In genomic region chr21:5116344-5117123, GRCh38 we compare ENCODE assay signal across 8 cellular contexts.
DNase-seq lines count a peak whose midpoint lies in the region; ATAC-seq, FAIRE-seq and TF ChIP-seq lines count a peak whose summit lies in the region.
"Not testable (repeated sequence)": the region's sequence is repeated elsewhere in the genome, so short reads cannot be mapped to it uniquely, and the experiment has no call there.

No MANE protein-coding gene starts in this region.

- H3K9me3 Mint-ChIP-seq in activated CD8-positive, alpha-beta memory T cell treated with anti-CD3 and anti-CD28 coated beads, Interleukin-2, amount 10 ng/mL, durations not matched to agents 7 days and 5 days (ENCODE audit: low read depth); memory B cell; stimulated activated naive B cell treated with anti-CD40 and anti-IgM and Interleukin-4, amounts not matched to agents 10 μg/mL and 1 μg/mL and 100 μg/mL, for 72 hours: not testable (repeated sequence)

- BruUV-seq in GM12878 (replicated peaks; lab: Mats Ljungman, UMichigan): TSS peak; percentile 62

- H3K4me2 ChIP-seq in BLaER1: peak overlapping the region; percentile 50; the same call in 1 of the 2 replicates
- 0 out of 2 replicates have a peak overlapping the region, but pooled peaks have one; percentile 33 for H3K4me2 ChIP-seq in GM12878 (ENCODE audit: control insufficient read depth, insufficient read depth)

- peak; percentile 27 for ATAC-seq in HG02759 (IDR thresholded peaks at IDR 0.05; ENCODE audit: unreplicated experiment)
- peak; percentile 66 for ATAC-seq in T-helper 17 cell
- ATAC-seq in activated CD8-positive, alpha-beta memory T cell treated with anti-CD3 and anti-CD28 coated beads, Interleukin-2, amount 10 ng/mL, durations not matched to agents 7 days and 5 days: peak; percentile 24
- peak; percentile 37 for ATAC-seq in GM12878
- ATAC-seq in foreskin keratinocyte: peak; percentile 9
- ATAC-seq in memory B cell (ENCODE audit: low read depth): peak; percentile 16
- peak; percentile 38 to 48 for ATAC-seq in stimulated activated naive B cell treated with anti-CD40 and anti-IgM and Interleukin-4, amounts not matched to agents 10 μg/mL and 1 μg/mL and 100 μg/mL, for 72 hours (replicated peaks)

- WGBS in GM12878 (ENCODE audit: insufficient coverage, insufficient replicate concordance, low lambda C conversion rate, missing lambda C conversion rate): no CpG with 5 or more reads among the region's 19 CpGs

- H3K4me3 ChIP-seq in BLaER1, GM12878: not testable (repeated sequence)

- in situ Hi-C loops in GM12878 (cut with MboI): not testable (repeated sequence)

- not testable (repeated sequence) for TF ChIP-seq CTCF in GM12878 (IDR thresholded peaks at IDR 0.05 in 2 of 3, conservative IDR thresholded peaks at IDR 0.05 in 1 of 3; ENCODE audit: control insufficient read depth in 2 of 3, extremely low read depth in 1 of 3, insufficient read depth in 1 of 3, low read depth in 3 of 3, low read length in 3 of 3); foreskin keratinocyte (conservative IDR thresholded peaks at IDR 0.05)

- not testable (repeated sequence) for H3K27me3 ChIP-seq in BLaER1; GM12878 (replicated peaks in 1 of 2; ENCODE audit: control insufficient read depth in 2 of 2, insufficient read depth in 2 of 2, low read length in 1 of 2); foreskin keratinocyte

- H3K27me3 Mint-ChIP-seq in T-helper 17 cell; activated CD8-positive, alpha-beta memory T cell treated with anti-CD3 and anti-CD28 coated beads, Interleukin-2, amount 10 ng/mL, durations not matched to agents 7 days and 5 days; memory B cell; stimulated activated naive B cell treated with anti-CD40 and anti-IgM and Interleukin-4, amounts not matched to agents 10 μg/mL and 1 μg/mL and 100 μg/mL, for 72 hours: not testable (repeated sequence)

- SMC1A ChIA-PET in GM12878 (lab: Charles Lee; ENCODE audit: uncharacterized antibody, unreplicated experiment): not testable (repeated sequence)

- not testable (repeated sequence) for H3K4me1 Mint-ChIP-seq in T-helper 17 cell; activated CD8-positive, alpha-beta memory T cell treated with anti-CD3 and anti-CD28 coated beads, Interleukin-2, amount 10 ng/mL, durations not matched to agents 7 days and 5 days; memory B cell; stimulated activated naive B cell treated with anti-CD40 and anti-IgM and Interleukin-4, amounts not matched to agents 10 μg/mL and 1 μg/mL and 100 μg/mL, for 72 hours

- RAD21 ChIA-PET in GM12878 (lab: Charles Lee; ENCODE audit: unreplicated experiment): not testable (repeated sequence)

- not testable (repeated sequence) for H4K20me1 ChIP-seq in BLaER1; GM12878 (ENCODE audit: control insufficient read depth, insufficient read depth)

- CTCF ChIA-PET in activated CD8-positive, alpha-beta memory T cell treated with anti-CD3 and anti-CD28 coated beads, Interleukin-2, amount 10 ng/mL, durations not matched to agents 7 days and 5 days (lab: Charles Lee); GM12878 (lab: Yijun Ruan, JAX): not testable (repeated sequence)

- TF ChIP-seq RAD21 in GM12878 (IDR thresholded peaks at IDR 0.05; ENCODE audit: insufficient read depth, low read depth, low read length): not testable (repeated sequence)

- FAIRE-seq in GM12878 (lab: Jason Lieb, UNC): not testable (repeated sequence)

- not testable (repeated sequence) for TF ChIP-seq POLR2A in GM12878 (IDR thresholded peaks at IDR 0.05; ENCODE audit: low read depth, low read length)

- H3K4me3 Mint-ChIP-seq in T-helper 17 cell; activated CD8-positive, alpha-beta memory T cell treated with anti-CD3 and anti-CD28 coated beads, Interleukin-2, amount 10 ng/mL, durations not matched to agents 7 days and 5 days; memory B cell; stimulated activated naive B cell treated with anti-CD40 and anti-IgM and Interleukin-4, amounts not matched to agents 10 μg/mL and 1 μg/mL and 100 μg/mL, for 72 hours: not testable (repeated sequence)

- POLR2A ChIA-PET in GM12878 (lab: Charles Lee): not testable (repeated sequence)

- H3K9me3 ChIP-seq in BLaER1; T-helper 17 cell (ENCODE audit: control insufficient read depth, low read length, poor library complexity, severe bottlenecking); GM12878 (replicated peaks; ENCODE audit: control insufficient read depth, insufficient read depth, low read length): not testable (repeated sequence)

- not testable (repeated sequence) for H3K36me3 ChIP-seq in BLaER1; GM12878 (ENCODE audit: control insufficient read depth in 2 of 2, insufficient read depth in 2 of 2, low read length in 1 of 2)

- DNase-seq in T-helper 17 cell; activated CD8-positive, alpha-beta memory T cell treated with anti-CD3 and anti-CD28 coated beads, Interleukin-2, amount 10 ng/mL, durations not matched to agents 7 days and 5 days; GM12878 (ENCODE audit: low read depth, low spot score); foreskin keratinocyte: not testable (repeated sequence)
- DNase-seq in memory B cell (ENCODE audit: low spot score in 2 of 2): peak in 1 of 2 donors; percentile 29
- DNase-seq in stimulated activated naive B cell treated with anti-CD40 and anti-IgM and Interleukin-4, amounts not matched to agents 10 μg/mL and 1 μg/mL and 100 μg/mL, for 72 hours: peak; percentile 43

- H2AFZ ChIP-seq in GM12878 (ENCODE audit: control insufficient read depth, low read depth, low read length): not testable (repeated sequence)

- not testable (repeated sequence) for H3K9ac ChIP-seq in BLaER1; GM12878 (ENCODE audit: control insufficient read depth, insufficient read depth, low read length)

- TF ChIP-seq EP300 in GM12878 (IDR thresholded peaks at IDR 0.05; ENCODE audit: borderline replicate concordance in 1 of 2, control insufficient read depth in 1 of 2, low read depth in 2 of 2, low read length in 2 of 2): not testable (repeated sequence)

- peaks cover 17% of the 10 kb centered on the region for H3K4me1 ChIP-seq in BLaER1
- H3K4me1 ChIP-seq in GM12878 (ENCODE audit: control insufficient read depth, insufficient read depth, low read length); foreskin keratinocyte: not testable (repeated sequence)

- not testable (repeated sequence) for H3K79me2 ChIP-seq in GM12878 (ENCODE audit: control insufficient read depth, insufficient read depth, low read length)

- not testable (repeated sequence) for H3K27ac Mint-ChIP-seq in T-helper 17 cell; activated CD8-positive, alpha-beta memory T cell treated with anti-CD3 and anti-CD28 coated beads, Interleukin-2, amount 10 ng/mL, durations not matched to agents 7 days and 5 days; memory B cell; stimulated activated naive B cell treated with anti-CD40 and anti-IgM and Interleukin-4, amounts not matched to agents 10 μg/mL and 1 μg/mL and 100 μg/mL, for 72 hours

- not testable (repeated sequence) for H3K27ac ChIP-seq in BLaER1, foreskin keratinocyte
- H3K27ac ChIP-seq in GM12878 (ENCODE audit: control insufficient read depth, insufficient read depth): peak overlapping the region; percentile 70

- intact Hi-C loops in GM12878 (cut with micrococcal nuclease; ENCODE audit: unreplicated experiment): not testable (repeated sequence)

- not testable (repeated sequence) for H3K36me3 Mint-ChIP-seq in T-helper 17 cell (ENCODE audit: low read depth); activated CD8-positive, alpha-beta memory T cell treated with anti-CD3 and anti-CD28 coated beads, Interleukin-2, amount 10 ng/mL, durations not matched to agents 7 days and 5 days; memory B cell; stimulated activated naive B cell treated with anti-CD40 and anti-IgM and Interleukin-4, amounts not matched to agents 10 μg/mL and 1 μg/mL and 100 μg/mL, for 72 hours

Comparison
In these comparisons a context has a peak if more than half of its experiments do, and no peak if none do; other contexts are left out.
1. ATAC-seq: peak in every context shown above with its lines; median percentile 66 in T-helper 17 cell; 43 in stimulated activated naive B cell treated with anti-CD40 and anti-IgM and Interleukin-4, amounts not matched to agents 10 μg/mL and 1 μg/mL and 100 μg/mL, for 72 hours; 37 in GM12878; 27 in HG02759; 24 in activated CD8-positive, alpha-beta memory T cell treated with anti-CD3 and anti-CD28 coated beads, Interleukin-2, amount 10 ng/mL, durations not matched to agents 7 days and 5 days; 16 in memory B cell; 9 in foreskin keratinocyte.